ENCODE assay signal across 7 cellular contexts in genomic region chr14:61103541-61104339, GRCh38.
A peak's percentile ranks its signal among the peaks of the same experiment; 100 is the strongest.
DNase-seq lines count a peak whose midpoint lies in the region; ATAC-seq and TF ChIP-seq lines count a peak whose summit lies in the region.

No MANE protein-coding gene starts in this region.

- DNase-seq in dermis blood vessel endothelial cell = peak; percentile 95
- DNase-seq in mucosa of descending colon = peak in 1 of 3 donors; percentile 15
- DNase-seq in glutamatergic neuron = no peak
- DNase-seq in NCI-H510A (lab: John Stamatoyannopoulos, UW) = no peak

- H4K20me1 ChIP-seq in OCI-LY3 (ENCODE audit: insufficient read depth, low read length) = no peaks in the 10 kb centered on the region

- no peaks in the 10 kb centered on the region for H3K27me3 Mint-ChIP-seq in glutamatergic neuron (ENCODE audit: unreplicated experiment)

- H3K9me3 Mint-ChIP-seq in glutamatergic neuron (ENCODE audit: unreplicated experiment) = peaks cover 2% of the 10 kb centered on the region

- H3K27ac ChIP-seq in OCI-LY3 (ENCODE audit: low read length) = peak overlapping the region; percentile 58

- peak; percentile 63 for ATAC-seq in GM18858 (IDR thresholded peaks at IDR 0.05; ENCODE audit: unreplicated experiment)
- peak; percentile 56 for ATAC-seq in HG02763 (IDR thresholded peaks at IDR 0.05; ENCODE audit: unreplicated experiment)
- peak; percentile 77 for ATAC-seq in mucosa of descending colon

- intact Hi-C loops in mucosa of descending colon (cut with DNase I, micrococcal nuclease) = no loop called here

- no peak overlapping the region for H3K27ac Mint-ChIP-seq in glutamatergic neuron (ENCODE audit: unreplicated experiment)

- TF ChIP-seq CTCF in OCI-LY3 (IDR thresholded peaks at IDR 0.05; ENCODE audit: low read depth, low read length) = no peak
- TF ChIP-seq CTCF in mucosa of descending colon (IDR thresholded peaks at IDR 0.05) = no peak
- no peak for TF ChIP-seq CTCF in glutamatergic neuron (IDR thresholded peaks at IDR 0.05; ENCODE audit: partially characterized antibody, unreplicated experiment)

- peak overlapping the region; percentile 58; the same call in 1 of the 2 replicates for H2AFZ ChIP-seq in OCI-LY3 (ENCODE audit: low read depth, low read length)

- H3K4me3 ChIP-seq in OCI-LY3 (ENCODE audit: low read length) (peak overlapping the region; percentile 71), mucosa of descending colon (no peak overlapping the region)

- peak overlapping the region; percentile 56 for H3K9ac ChIP-seq in OCI-LY3 (ENCODE audit: low read length)

- H3K4me1 Mint-ChIP-seq in glutamatergic neuron (ENCODE audit: low read depth, unreplicated experiment) = peaks cover 4% of the 10 kb centered on the region

- H3K79me2 ChIP-seq in OCI-LY3 (ENCODE audit: low read length) = no peaks in the 10 kb centered on the region

- H3K4me2 ChIP-seq in OCI-LY3 (ENCODE audit: low read length) = peak overlapping the region; percentile 96

- peaks cover 3% of the 10 kb centered on the region for H3K36me3 ChIP-seq in OCI-LY3 (replicated peaks; ENCODE audit: low read depth, low read length)
- H3K36me3 ChIP-seq in mucosa of descending colon (ENCODE audit: low read depth) = no peaks in the 10 kb centered on the region

- H3K9me3 ChIP-seq in OCI-LY3 (ENCODE audit: insufficient read depth, low read length) (no peaks in the 10 kb centered on the region), mucosa of descending colon (no peaks in the 10 kb centered on the region)

- no peaks in the 10 kb centered on the region for H3K27me3 ChIP-seq in OCI-LY3 (ENCODE audit: low read depth, low read length)

- H3K4me1 ChIP-seq in OCI-LY3 (ENCODE audit: low read length) (peaks cover 47% of the 10 kb centered on the region), mucosa of descending colon (ENCODE audit: low read depth) (no peaks in the 10 kb centered on the region)

- H3K4me3 Mint-ChIP-seq in glutamatergic neuron (ENCODE audit: unreplicated experiment) = no peak overlapping the region

- H3K36me3 Mint-ChIP-seq in glutamatergic neuron (ENCODE audit: unreplicated experiment) = no peaks in the 10 kb centered on the region
